ENCODE assay signal across 17 cellular contexts in the genomic region with DNA sequence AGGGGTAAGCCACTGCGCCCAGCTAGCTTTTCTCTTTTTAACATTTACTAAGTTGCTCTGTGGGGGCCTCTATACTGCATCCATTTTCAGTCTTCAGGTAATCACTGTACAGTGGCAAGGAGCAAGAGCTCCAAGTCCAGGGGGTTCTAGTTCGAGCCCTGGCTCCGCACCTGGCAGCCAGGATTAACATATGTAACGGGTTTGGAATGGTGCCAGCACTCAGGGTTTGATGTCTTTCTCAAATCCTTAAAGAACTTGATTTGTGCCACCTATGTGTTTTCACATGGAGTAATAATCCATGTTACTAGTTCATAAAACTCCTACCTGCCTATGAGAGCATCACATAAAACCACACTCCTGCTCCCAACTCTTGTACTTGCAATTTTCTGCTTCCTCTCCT.
"Had no signal": no experiment of that assay in that cellular context is flagged by ENCODE, and none has a peak within 500 bp of the region (broad histone marks: within the 10 kb centered on the region; RNA-seq: fewer than 3 reads in every experiment).

No MANE protein-coding gene starts in this region.

- H3K4me3 Mint-ChIP-seq: activated CD4-positive, alpha-beta memory T cell treated with anti-CD3 and anti-CD28 coated beads for 36 hours; central memory CD8-positive, alpha-beta T cell; natural killer cell; stimulated activated naive B cell treated with anti-CD40 and anti-IgM and Interleukin-4, amounts not matched to agents 10 μg/mL and 1 μg/mL and 100 μg/mL, for 72 hours; type B pancreatic cell had no signal

- H3K9me3 Mint-ChIP-seq: activated CD4-positive, alpha-beta memory T cell treated with anti-CD3 and anti-CD28 coated beads for 36 hours; brain; central memory CD8-positive, alpha-beta T cell; natural killer cell; stimulated activated naive B cell treated with anti-CD40 and anti-IgM and Interleukin-4, amounts not matched to agents 10 μg/mL and 1 μg/mL and 100 μg/mL, for 72 hours; type B pancreatic cell had no signal

- DNase-seq: activated CD4-positive, alpha-beta memory T cell treated with anti-CD3 and anti-CD28 coated beads for 36 hours; activated CD4-positive, CD25-positive, alpha-beta regulatory T cell treated with anti-CD3 and anti-CD28 coated beads, Interleukin-2, amount 50 U/mL, for 72 hours; activated gamma-delta T cell treated with Interleukin-2 at 50 U/mL for 16 hours; amygdala; cortex of kidney; effector CD8-positive, alpha-beta T cell; foreskin melanocyte; mammary epithelial cell; natural killer cell; nucleus accumbens; stimulated activated naive B cell treated with anti-CD40 and anti-IgM and Interleukin-4, amounts not matched to agents 10 μg/mL and 1 μg/mL and 100 μg/mL, for 72 hours; T-helper 2 cell had no signal

- ATAC-seq: natural killer cell; right cardiac atrium; SK-N-SH treated with all-trans-retinoic acid at 6 μM for 48 hours; stimulated activated naive B cell treated with anti-CD40 and anti-IgM and Interleukin-4, amounts not matched to agents 10 μg/mL and 1 μg/mL and 100 μg/mL, for 72 hours had no signal

- H3K27me3 Mint-ChIP-seq: activated CD4-positive, alpha-beta memory T cell treated with anti-CD3 and anti-CD28 coated beads for 36 hours; central memory CD8-positive, alpha-beta T cell; stimulated activated naive B cell treated with anti-CD40 and anti-IgM and Interleukin-4, amounts not matched to agents 10 μg/mL and 1 μg/mL and 100 μg/mL, for 72 hours; type B pancreatic cell had no signal

- H3K27ac Mint-ChIP-seq: activated CD4-positive, alpha-beta memory T cell treated with anti-CD3 and anti-CD28 coated beads for 36 hours; natural killer cell; stimulated activated naive B cell treated with anti-CD40 and anti-IgM and Interleukin-4, amounts not matched to agents 10 μg/mL and 1 μg/mL and 100 μg/mL, for 72 hours; type B pancreatic cell had no signal
